Comparison of ENCODE assay signal across 13 cellular contexts in the genomic region with DNA sequence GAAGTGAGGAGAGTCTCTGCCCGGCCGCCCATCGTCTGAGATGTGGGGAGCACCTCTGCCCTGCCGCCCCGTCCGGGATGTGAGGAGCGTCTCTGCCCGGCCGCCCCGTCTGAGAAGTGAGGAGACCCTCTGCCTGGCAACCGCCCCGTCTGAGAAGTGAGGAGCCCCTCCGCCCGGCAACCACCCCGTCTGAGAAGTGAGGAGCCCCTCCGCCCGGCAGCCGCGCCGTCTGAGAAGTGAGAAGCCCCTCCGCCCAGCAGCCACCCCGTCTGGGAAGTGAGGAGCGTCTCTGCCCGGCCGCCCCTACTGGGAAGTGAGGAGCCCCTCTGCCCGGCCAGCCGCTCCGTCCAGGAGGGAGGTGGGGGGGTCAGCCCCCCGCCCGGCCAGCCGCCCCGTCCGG. TPM values are rescaled to one million over a fixed set of nuclear protein-coding genes. Genes with fewer than 3 reads are reported as not detected.
"Had no signal": no experiment of that assay in that cellular context is flagged by ENCODE, and none has a peak within 500 bp of the region (broad histone marks: within the 10 kb centered on the region; RNA-seq: fewer than 3 reads in every experiment).

No MANE protein-coding gene starts in this region.

RNA-seq across cellular contexts. Expression of a gene that starts 55.2 kb away (rescaled TPM):
- total RNA-seq: activated B cell treated with CpG ODN at 0.5 μM for 24 hours; activated CD4-positive, alpha-beta memory T cell treated with anti-CD3 and anti-CD28 coated beads, Interleukin-2, amount 10 ng/mL, durations not matched to agents 7 days and 5 days; activated CD4-positive, alpha-beta T cell treated with anti-CD3 and anti-CD28 coated beads for 36 hours; activated CD4-positive, alpha-beta T cell treated with anti-CD3 and anti-CD28 coated beads, Interleukin-2, amount 10 ng/mL, durations not matched to agents 24 days and 14 days; activated CD4-positive, alpha-beta T cell treated with anti-CD3 and anti-CD28 coated beads, Interleukin-2, amount 10 ng/mL, durations not matched to agents 7 days and 5 days; activated CD8-positive, alpha-beta memory T cell treated with anti-CD3 and anti-CD28 coated beads for 36 hours; activated CD8-positive, alpha-beta memory T cell treated with anti-CD3 and anti-CD28 coated beads, Interleukin-2, amount 10 ng/mL, durations not matched to agents 7 days and 5 days; activated CD8-positive, alpha-beta T cell treated with anti-CD3 and anti-CD28 coated beads for 36 hours; activated CD8-positive, alpha-beta T cell treated with anti-CD3 and anti-CD28 coated beads, Interleukin-2, amount 10 ng/mL, durations not matched to agents 7 days and 5 days; T-helper 1 cell treated with Interleukin-12 subunit alpha and Interleukin-12 subunit beta and Interleukin-4 antibody, amounts not matched to agents 30 ng/mL and 1 ng/mL, for 36 hours; T-helper 17 cell; T-helper 2 cell treated with Interferon-gamma antibody and Interleukin-4, amounts not matched to agents 100 ng/mL and 5 ng/mL, for 36 hours; WTC11 had no signal
